8 cellular contexts compared by ENCODE assay signal in genomic region chr1:16187748-16188401, GRCh38. TPM values are rescaled to one million over a fixed set of nuclear protein-coding genes. Genes with fewer than 3 reads are reported as not detected.
DNase-seq lines count a peak whose midpoint lies in the region; TF ChIP-seq lines count a peak whose summit lies in the region.

No MANE protein-coding gene starts in this region.

- no peaks in the 10 kb centered on the region for H3K9me3 ChIP-seq in Peyer's patch

- no peaks in the 10 kb centered on the region for H3K27me3 ChIP-seq in Peyer's patch

- H3K4me1 ChIP-seq in Peyer's patch: peaks cover 0 to 14% (median 4%) of the 10 kb centered on the region in 4 donors

- peaks cover 14% of the 10 kb centered on the region for H3K4me1 Mint-ChIP-seq in neural crest cell

- no peak overlapping the region for H3K4me3 ChIP-seq in Peyer's patch

- H3K27me3 Mint-ChIP-seq in neural crest cell (ENCODE audit: low read depth): peaks cover 11% of the 10 kb centered on the region

- TF ChIP-seq POLR2A in Peyer's patch (IDR thresholded peaks at IDR 0.05): no peak

- H3K27ac ChIP-seq in Peyer's patch: peak overlapping the region; percentile 25 to 90 (median 79)
- H3K27ac ChIP-seq in substantia nigra (ENCODE audit: low read depth, low read length, poor library complexity, severe bottlenecking): no peak overlapping the region

- H3K27ac Mint-ChIP-seq in neural crest cell (ENCODE audit: unreplicated experiment): no peak overlapping the region

- H3K4me3 Mint-ChIP-seq in neural crest cell: no peak overlapping the region

- no peaks in the 10 kb centered on the region for H3K36me3 ChIP-seq in Peyer's patch

- TF ChIP-seq CTCF in Peyer's patch (IDR thresholded peaks at IDR 0.05) (peak; percentile 73 to 99 (median 96)), neural crest cell (conservative IDR thresholded peaks at IDR 0.05) (peak; percentile 99)

- no peaks in the 10 kb centered on the region for H3K9me3 Mint-ChIP-seq in neural crest cell

- no peaks in the 10 kb centered on the region for H3K36me3 Mint-ChIP-seq in neural crest cell (ENCODE audit: low read depth)

- DNase-seq in COLO668 (lab: John Stamatoyannopoulos, UW; ENCODE audit: unreplicated experiment) (peak; percentile 78), HK-2 (ENCODE audit: unreplicated experiment) (peak; percentile 89), Peyer's patch (peak; percentile 69 to 88 (median 84)), activated T-helper 1 cell treated with Interleukin-2 at 50 U/mL for 16 hours (ENCODE audit: low read depth) (peak; percentile 62), fibroblast of gingiva (ENCODE audit: low read depth) (peak; percentile 49), neural crest cell (ENCODE audit: low read depth, low spot score) (peak; percentile 76), substantia nigra (lab: John Stamatoyannopoulos, UW) (peak in 41 of 49 donors; percentile 8 to 77 (median 40)), NCI-H774 (lab: John Stamatoyannopoulos, UW) (no peak)

RNA-seq across cellular contexts. Expression of gene ARHGEF19, which starts 24.6 kb away (rescaled TPM):
- 10 to 100 TPM in 1 of 4 donors, 1 to 10 TPM in 3; 6.0 to 16.5 (median 7.3) TPM for total RNA-seq in Peyer's patch
- total RNA-seq in neural crest cell: 7.7 and 9.0 TPM in 2 replicates

RNA-seq across cellular contexts. Expression of gene EPHA2, which starts 32.0 kb away (rescaled TPM):
- total RNA-seq in Peyer's patch: 10 to 100 TPM; 23.5 to 42.6 (median 35.5) TPM
- 21.7 and 25.0 TPM in 2 replicates for total RNA-seq in neural crest cell

RNA-seq across cellular contexts. Expression of gene CPLANE2, which starts 49.1 kb away (rescaled TPM):
- total RNA-seq in Peyer's patch: 1 to 10 TPM in 3 of 4 donors, not detected in 1; 1.2 to 6.6 (median 3.4) TPM
- 11.4 and 11.8 TPM in 2 replicates for total RNA-seq in neural crest cell
